ENCODE assay signal across 1 cellular context in the genomic region with DNA sequence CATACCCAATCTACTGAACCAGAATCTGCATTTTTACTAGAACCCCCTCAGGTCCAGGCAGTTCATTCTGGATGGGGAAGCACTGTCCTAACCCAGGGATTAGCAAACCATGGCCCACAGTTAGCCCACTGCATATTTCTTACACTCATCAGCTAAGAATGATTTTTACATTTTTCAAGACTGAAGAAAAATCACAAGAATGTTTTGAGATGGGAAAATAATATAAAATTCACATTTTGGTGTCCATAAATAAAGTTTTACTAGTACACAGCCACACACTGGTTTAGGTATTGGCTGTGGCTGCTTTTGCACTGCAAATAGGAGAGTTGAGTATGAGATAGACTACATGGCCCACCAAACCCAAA.
TF ChIP-seq lines count a peak whose summit lies in the region.

No MANE protein-coding gene starts in this region.

TF ChIP-seq in liver, 16 proteins besides CTCF, POLR2A, EP300 and RAD21 (continued from another document):
- TF ChIP-seq, protein P1, sequence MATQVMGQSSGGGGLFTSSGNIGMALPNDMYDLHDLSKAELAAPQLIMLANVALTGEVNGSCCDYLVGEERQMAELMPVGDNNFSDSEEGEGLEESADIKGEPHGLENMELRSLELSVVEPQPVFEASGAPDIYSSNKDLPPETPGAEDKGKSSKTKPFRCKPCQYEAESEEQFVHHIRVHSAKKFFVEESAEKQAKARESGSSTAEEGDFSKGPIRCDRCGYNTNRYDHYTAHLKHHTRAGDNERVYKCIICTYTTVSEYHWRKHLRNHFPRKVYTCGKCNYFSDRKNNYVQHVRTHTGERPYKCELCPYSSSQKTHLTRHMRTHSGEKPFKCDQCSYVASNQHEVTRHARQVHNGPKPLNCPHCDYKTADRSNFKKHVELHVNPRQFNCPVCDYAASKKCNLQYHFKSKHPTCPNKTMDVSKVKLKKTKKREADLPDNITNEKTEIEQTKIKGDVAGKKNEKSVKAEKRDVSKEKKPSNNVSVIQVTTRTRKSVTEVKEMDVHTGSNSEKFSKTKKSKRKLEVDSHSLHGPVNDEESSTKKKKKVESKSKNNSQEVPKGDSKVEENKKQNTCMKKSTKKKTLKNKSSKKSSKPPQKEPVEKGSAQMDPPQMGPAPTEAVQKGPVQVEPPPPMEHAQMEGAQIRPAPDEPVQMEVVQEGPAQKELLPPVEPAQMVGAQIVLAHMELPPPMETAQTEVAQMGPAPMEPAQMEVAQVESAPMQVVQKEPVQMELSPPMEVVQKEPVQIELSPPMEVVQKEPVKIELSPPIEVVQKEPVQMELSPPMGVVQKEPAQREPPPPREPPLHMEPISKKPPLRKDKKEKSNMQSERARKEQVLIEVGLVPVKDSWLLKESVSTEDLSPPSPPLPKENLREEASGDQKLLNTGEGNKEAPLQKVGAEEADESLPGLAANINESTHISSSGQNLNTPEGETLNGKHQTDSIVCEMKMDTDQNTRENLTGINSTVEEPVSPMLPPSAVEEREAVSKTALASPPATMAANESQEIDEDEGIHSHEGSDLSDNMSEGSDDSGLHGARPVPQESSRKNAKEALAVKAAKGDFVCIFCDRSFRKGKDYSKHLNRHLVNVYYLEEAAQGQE (IDR thresholded peaks at IDR 0.05): no peak
- TF ChIP-seq FOXA1 (IDR thresholded peaks at IDR 0.05) (no peak), HNF4A (conservative IDR thresholded peaks at IDR 0.05) (no peak), EGR1 (IDR thresholded peaks at IDR 0.05; ENCODE audit: low read depth in 2 of 2) (no peak)
- TF ChIP-seq, protein P2, sequence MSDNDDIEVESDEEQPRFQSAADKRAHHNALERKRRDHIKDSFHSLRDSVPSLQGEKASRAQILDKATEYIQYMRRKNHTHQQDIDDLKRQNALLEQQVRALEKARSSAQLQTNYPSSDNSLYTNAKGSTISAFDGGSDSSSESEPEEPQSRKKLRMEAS (IDR thresholded peaks at IDR 0.05): no peak
- TF ChIP-seq, protein P3, sequence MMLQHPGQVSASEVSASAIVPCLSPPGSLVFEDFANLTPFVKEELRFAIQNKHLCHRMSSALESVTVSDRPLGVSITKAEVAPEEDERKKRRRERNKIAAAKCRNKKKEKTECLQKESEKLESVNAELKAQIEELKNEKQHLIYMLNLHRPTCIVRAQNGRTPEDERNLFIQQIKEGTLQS (IDR thresholded peaks at IDR 0.05): no peak
